In the genomic region with DNA sequence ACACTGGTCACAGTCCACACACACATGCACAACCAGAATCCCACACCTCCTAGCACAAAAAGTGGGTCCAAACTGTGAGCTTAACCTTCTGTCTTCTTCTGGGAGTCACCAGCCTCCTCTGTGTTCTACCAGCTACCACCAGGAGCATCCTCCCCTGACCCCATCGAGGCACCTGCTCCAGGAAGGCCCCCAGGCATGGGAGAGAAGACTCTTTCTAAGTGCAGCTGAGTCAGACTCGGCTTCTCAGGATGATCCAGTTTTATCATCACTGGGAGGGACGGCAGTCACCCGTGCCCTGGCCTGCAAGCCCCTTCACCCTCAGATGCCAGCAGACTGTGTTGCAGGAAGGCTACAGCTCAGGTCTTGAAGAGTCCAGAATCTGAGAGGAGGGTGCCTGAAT, we compare ENCODE assay signal across 18 cellular contexts. TPM values are rescaled to one million over a fixed set of nuclear protein-coding genes. Genes with fewer than 3 reads are reported as not detected.
DNase-seq lines count a peak whose midpoint lies in the region; ATAC-seq, FAIRE-seq and TF ChIP-seq lines count a peak whose summit lies in the region.
"Had no signal": no experiment of that assay in that cellular context is flagged by ENCODE, and none has a peak within 500 bp of the region (broad histone marks: within the 10 kb centered on the region; RNA-seq: fewer than 3 reads in every experiment).

No MANE protein-coding gene starts in this region.

- no peak for TF ChIP-seq EP300 in H1 (IDR thresholded peaks at IDR 0.05; ENCODE audit: borderline replicate concordance in 1 of 2, low read depth in 2 of 2, low read length in 2 of 2)

- H4K91ac ChIP-seq in H1 (replicated peaks; ENCODE audit: insufficient read length, low read length): no peak overlapping the region

- no peak for TF ChIP-seq POLR2A in H1 (IDR thresholded peaks at IDR 0.05; ENCODE audit: control extremely low read depth in 1 of 2, low read depth in 2 of 2, low read length in 2 of 2)
- no peak for TF ChIP-seq POLR2A in prostate gland (IDR thresholded peaks at IDR 0.05)

- H3K4ac ChIP-seq in H1 (replicated peaks; ENCODE audit: insufficient read length, low read depth, low read length): no peak overlapping the region

- no peak overlapping the region for H2AFZ ChIP-seq in H1 (ENCODE audit: low read length)

- H3K36me3 Mint-ChIP-seq in neural crest cell (ENCODE audit: low read depth): no peaks in the 10 kb centered on the region
- H3K36me3 Mint-ChIP-seq in progenitor cell of endocrine pancreas (ENCODE audit: insufficient read depth): no peaks in the 10 kb centered on the region

- H3K56ac ChIP-seq in H1 (replicated peaks; ENCODE audit: insufficient read length, low read depth, low read length): no peak overlapping the region

- no peak overlapping the region for H2BK20ac ChIP-seq in H1 (ENCODE audit: low read length)

- H3K27me3 Mint-ChIP-seq in neural crest cell (ENCODE audit: low read depth) (no peaks in the 10 kb centered on the region), progenitor cell of endocrine pancreas (peaks cover 3% of the 10 kb centered on the region)

- FAIRE-seq in H1 (lab: Jason Lieb, UNC): no peak

- no peaks in the 10 kb centered on the region for H4K20me1 ChIP-seq in H1 (replicated peaks in 1 of 2; ENCODE audit: control insufficient read depth in 1 of 2, insufficient read depth in 2 of 2, low read length in 2 of 2)

- CTCF ChIA-PET in Panc1 (lab: Charles Lee) (interaction anchor here (0.6 kb wide), 1 partner anchor 110 kb away, joined by 3 read pairs; no protein-coding TSS in a partner anchor), H1 (lab: Charles Lee; ENCODE audit: partially characterized antibody) (interaction anchor here (1.1 to 64.6 kb wide), 7 partner anchors 11 to 122 kb away, joined by 3 to 2442 read pairs (median 14); a partner anchor contains a TSS)

- peak overlapping the region; percentile 56; the same call in 1 of the 2 replicates for H2AK5ac ChIP-seq in H1 (ENCODE audit: low read depth, low read length)

- no peak overlapping the region for H3K27ac ChIP-seq in Panc1 (ENCODE audit: low read length)
- H3K27ac ChIP-seq in H1 (ENCODE audit: low read depth, low read length): no peak overlapping the region
- H3K27ac ChIP-seq in psoas muscle: no peak overlapping the region
- no peak overlapping the region for H3K27ac ChIP-seq in prostate gland
- H3K27ac ChIP-seq: Peyer's patch had no signal

- peak; percentile 19; the same call in 1 of the 2 replicates for ATAC-seq in Panc1
- no peak for ATAC-seq in psoas muscle

- H3K27ac Mint-ChIP-seq in neural crest cell (ENCODE audit: unreplicated experiment) (peak overlapping the region; percentile 57), progenitor cell of endocrine pancreas (no peak overlapping the region)
- H3K27ac Mint-ChIP-seq: HFFc6 had no signal

- intact Hi-C loops in Panc1 (cut with micrococcal nuclease; ENCODE audit: unreplicated experiment) (no loop called here), psoas muscle (cut with DNase I) (no loop called here), prostate gland (cut with DNase I) (no loop called here)

- H3K9me3 Mint-ChIP-seq in neural crest cell (no peaks in the 10 kb centered on the region), progenitor cell of endocrine pancreas (ENCODE audit: low read depth) (no peaks in the 10 kb centered on the region)
- H3K9me3 Mint-ChIP-seq: HFFc6 had no signal

- TF ChIP-seq RAD21 in H1 (IDR thresholded peaks at IDR 0.05 in 1 of 2, conservative IDR thresholded peaks at IDR 0.05 in 1 of 2; ENCODE audit: low read depth in 2 of 2, low read length in 2 of 2): no peak

- no peak overlapping the region for H3K4me2 ChIP-seq in H1 (ENCODE audit: insufficient read depth in 1 of 2, low read depth in 2 of 2, low read length in 2 of 2)
- H3K4me2 ChIP-seq: SK-N-SH had no signal

- H2BK5ac ChIP-seq in H1 (ENCODE audit: low read depth, low read length): no peak overlapping the region

- H3K4me1 Mint-ChIP-seq in neural crest cell (peaks cover 33% of the 10 kb centered on the region), progenitor cell of endocrine pancreas (ENCODE audit: low read depth) (peaks cover 22% of the 10 kb centered on the region)

- BruUV-seq in Panc1 (replicated peaks; lab: Mats Ljungman, UMichigan): no TSS peak

- H3K36me3 ChIP-seq in Panc1 (ENCODE audit: control insufficient read depth, insufficient read depth, low read length) (no peaks in the 10 kb centered on the region), H1 (ENCODE audit: control insufficient read depth in 2 of 4, insufficient read depth in 4 of 4, low read length in 3 of 4) (no peaks in the 10 kb centered on the region), psoas muscle (ENCODE audit: insufficient read depth in 1 of 2, low read depth in 1 of 2) (no peaks in the 10 kb centered on the region), prostate gland (no peaks in the 10 kb centered on the region)
- H3K36me3 ChIP-seq: Peyer's patch had no signal

- H3K79me2 ChIP-seq in H1 (ENCODE audit: control insufficient read depth in 1 of 2, insufficient read depth in 2 of 2, low read length in 2 of 2): no peaks in the 10 kb centered on the region

- TF ChIP-seq CTCF in Panc1 (IDR thresholded peaks at IDR 0.05) (no peak), H1 (IDR thresholded peaks at IDR 0.05; ENCODE audit: control extremely low read depth in 1 of 3, insufficient read depth in 1 of 3, low read depth in 1 of 3, low read length in 3 of 3) (no peak), neural crest cell (conservative IDR thresholded peaks at IDR 0.05) (no peak), psoas muscle (IDR thresholded peaks at IDR 0.05) (no peak), progenitor cell of endocrine pancreas (IDR thresholded peaks at IDR 0.05; ENCODE audit: unreplicated experiment) (no peak), prostate gland (IDR thresholded peaks at IDR 0.05) (no peak)

- H3K23me2 ChIP-seq in H1 (ENCODE audit: low read depth, low read length): no peaks in the 10 kb centered on the region

- H3K9me3 ChIP-seq in Panc1 (ENCODE audit: control insufficient read depth, insufficient read depth, low read depth, low read length) (no peaks in the 10 kb centered on the region), H1 (ENCODE audit: insufficient read depth in 2 of 2, low read depth in 1 of 2, low read length in 1 of 2) (no peaks in the 10 kb centered on the region), psoas muscle (no peaks in the 10 kb centered on the region), prostate gland (no peaks in the 10 kb centered on the region)
- H3K9me3 ChIP-seq: Peyer's patch, SK-N-SH had no signal

- H4K8ac ChIP-seq in H1 (ENCODE audit: extremely low read depth, insufficient read depth, low read length): no peak overlapping the region

- no peak overlapping the region for H3K9ac ChIP-seq in H1 (replicated peaks in 1 of 4; ENCODE audit: extremely low read depth in 1 of 4, low read depth in 3 of 4, low read length in 3 of 4)
- H3K9ac ChIP-seq: SK-N-SH had no signal

- H3K14ac ChIP-seq in H1 (ENCODE audit: insufficient read length): no peak overlapping the region

- no peak overlapping the region for H2BK15ac ChIP-seq in H1 (ENCODE audit: low read length)

- H3K4me3 ChIP-seq in Panc1 (ENCODE audit: low read depth in 2 of 2, low read length in 2 of 2): no peak overlapping the region
- H3K4me3 ChIP-seq in H1 (ENCODE audit: extremely low read depth in 1 of 4, insufficient read depth in 2 of 4, low read depth in 3 of 4, low read length in 4 of 4): no peak overlapping the region
- H3K4me3 ChIP-seq in psoas muscle: no peak overlapping the region
- H3K4me3 ChIP-seq in prostate gland: no peak overlapping the region
- H3K4me3 ChIP-seq: Peyer's patch had no signal

- 97% methylated on average over 4 of the region's 4 CpGs; no CpG with 5 or more reads in 1 of the 2 experiments for WGBS in H1 (ENCODE audit: extremely low coverage in 1 of 2, insufficient coverage in 1 of 2, insufficient read length in 1 of 2, insufficient replicate concordance in 2 of 2, low coverage in 1 of 2, low lambda C conversion rate in 2 of 2, missing lambda C conversion rate in 1 of 2), 2 experiments
- WGBS in psoas muscle, 3 donors: 87 to 92% (median 90%) methylated on average over 4 of the region's 4 CpGs
- WGBS in prostate gland: 80% methylated on average over 4 of the region's 4 CpGs

- no peak overlapping the region for H3K18ac ChIP-seq in H1 (ENCODE audit: extremely low read depth, low read length)

- H3K4me3 Mint-ChIP-seq in neural crest cell (no peak overlapping the region), progenitor cell of endocrine pancreas (ENCODE audit: low read depth) (no peak overlapping the region)
- H3K4me3 Mint-ChIP-seq: HFFc6 had no signal

- H3K79me1 ChIP-seq in H1 (ENCODE audit: low read depth, low read length): no peaks in the 10 kb centered on the region

- POLR2A ChIA-PET in Panc1 (lab: Charles Lee) (no interaction called here), H1 (lab: Charles Lee; ENCODE audit: partially characterized antibody) (interaction anchor here (0.8 to 1.8 kb wide), 10 partner anchors 9 to 172 kb away, joined by 3 to 7 read pairs (median 4); a partner anchor contains a TSS)

- in situ Hi-C loops in Panc1 (cut with HindIII; ENCODE audit: low pct_unique_long_range_greater_than_20kb, low sequenced_read_pairs): no loop called here

- H3K4me1 ChIP-seq in Panc1 (ENCODE audit: control insufficient read depth, insufficient read depth, low read length) (no peaks in the 10 kb centered on the region), H1 (replicated peaks in 1 of 4; ENCODE audit: control insufficient read depth in 3 of 4, insufficient read depth in 4 of 4, low read length in 3 of 4) (peaks cover 3 to 19% (median 11%) of the 10 kb centered on the region in 4 experiments), psoas muscle (peaks cover 46% of the 10 kb centered on the region), prostate gland (replicated peaks) (no peaks in the 10 kb centered on the region)

- DNase-seq in Panc1 (ENCODE audit: low read depth, low spot score): no peak
- DNase-seq in H1 (ENCODE audit: low read depth in 1 of 2, low spot score in 2 of 2): no peak
- no peak for DNase-seq in neural crest cell (ENCODE audit: low read depth, low spot score)
- DNase-seq in psoas muscle: no peak
- no peak for DNase-seq in progenitor cell of endocrine pancreas (ENCODE audit: low spot score, unreplicated experiment)
- no peak for DNase-seq in prostate gland (ENCODE audit: low spot score)
- DNase-seq in HPDE6-E6E7 (ENCODE audit: extremely low spot score): no peak
- DNase-seq: ACHN, C1 segment of cervical spinal cord, DMS79 treated with DMSO at 0.1 percent for 48 hours, HFFc6, NCI-H1105, NCI-H2081, NCI-H2171 treated with DMSO at 0.1 percent for 48 hours, Peyer's patch, SHP77 treated with DMSO at 0.1 percent for 48 hours, SK-N-SH had no signal

- no peak overlapping the region for H2BK120ac ChIP-seq in H1 (replicated peaks; ENCODE audit: low read depth, low read length)

- no peak overlapping the region for H2BK12ac ChIP-seq in H1 (ENCODE audit: low read depth, low read length)

- H3K23ac ChIP-seq in H1 (ENCODE audit: insufficient read length): no peak overlapping the region

- H3K27me3 ChIP-seq in Panc1 (ENCODE audit: control insufficient read depth, insufficient read depth, low read length) (no peaks in the 10 kb centered on the region), H1 (replicated peaks in 1 of 4; ENCODE audit: control insufficient read depth in 3 of 4, extremely low read depth in 1 of 4, insufficient read depth in 3 of 4, low read length in 3 of 4) (peaks cover 0 to 2% (median 0%) of the 10 kb centered on the region in 4 experiments; a peak in 1 of 7 replicates), psoas muscle (ENCODE audit: insufficient read depth in 3 of 3, low read length in 2 of 3) (no peaks in the 10 kb centered on the region), prostate gland (replicated peaks; ENCODE audit: insufficient read depth) (no peaks in the 10 kb centered on the region)
- H3K27me3 ChIP-seq: Peyer's patch had no signal

- no peak overlapping the region for H4K5ac ChIP-seq in H1 (ENCODE audit: insufficient read length, low read depth, low read length)

RNA-seq across cellular contexts. Expression of a gene that starts 7.9 kb away (rescaled TPM):
- not detected for total RNA-seq in Panc1 (2021; ENCODE audit: unreplicated experiment)
- polyA plus RNA-seq in Panc1 (2012; ENCODE audit: insufficient read length): not detected
- not detected in 2 replicates for total RNA-seq in H1 (2021; fragmentation: NEBNext Ultra II Directional; extraction: Animal tissue kit (Norgen Biotek cat#: 25700))
- not detected in 2 replicates for polyA plus RNA-seq in H1 (2011; rRNA removed)
- polyA plus RNA-seq in H1 (2011; cell fraction: cytosol; rRNA removed): not detected
- polyA plus RNA-seq in H1 (2011; cell fraction: nucleus; rRNA removed): not detected
- polyA plus RNA-seq in H1 (2012, experiment 1 of 2): not detected in 4 replicates
- polyA plus RNA-seq in H1 (2012, experiment 2 of 2): not detected
- polyA plus RNA-seq in H1 (2013, experiment 1 of 2): not detected
- not detected for polyA plus RNA-seq in H1 (2013, experiment 2 of 2)
- polyA minus RNA-seq in H1 (2011; rRNA and poly(A)+ RNA removed): 0.29 TPM in 1 of 2 replicates, not detected in the other
- polyA minus RNA-seq in H1 (2011; cell fraction: cytosol; rRNA and poly(A)+ RNA removed): not detected
- polyA minus RNA-seq in H1 (2011; cell fraction: nucleus; rRNA and poly(A)+ RNA removed): not detected
- not detected in 2 replicates for total RNA-seq in neural crest cell
- under 1 TPM in 2 of 4 donors, not detected in 2; 0.13 to 0.15 TPM for total RNA-seq in psoas muscle
- polyA plus RNA-seq in psoas muscle: under 1 TPM in 2 of 3 donors, not detected in 1; 0.25 to 0.82 TPM
- not detected in 2 replicates for total RNA-seq in progenitor cell of endocrine pancreas
- total RNA-seq in prostate gland: 1 to 10 TPM in 1 of 2 donors, not detected in 1; 1.0 TPM
- total RNA-seq: H4, Peyer's patch had no signal
- polyA plus RNA-seq: SK-N-SH had no signal

RNA-seq across cellular contexts. Expression of a gene that starts 25.5 kb away (rescaled TPM):
- 5.8 TPM for total RNA-seq in Panc1 (2021; ENCODE audit: unreplicated experiment)
- polyA plus RNA-seq in Panc1 (2012; ENCODE audit: insufficient read length): 2.5 TPM
- total RNA-seq in H1 (2021; fragmentation: NEBNext Ultra II Directional; extraction: Animal tissue kit (Norgen Biotek cat#: 25700)): 6.7 and 9.4 TPM in 2 replicates
- 5.0 and 5.2 TPM in 2 replicates for polyA plus RNA-seq in H1 (2011; rRNA removed)
- 6.0 TPM for polyA plus RNA-seq in H1 (2011; cell fraction: cytosol; rRNA removed)
- polyA plus RNA-seq in H1 (2011; cell fraction: nucleus; rRNA removed): 31.6 TPM
- polyA plus RNA-seq in H1 (2012, experiment 1 of 2): 4.1 to 5.7 TPM (median 5.2 TPM) in 4 replicates
- polyA plus RNA-seq in H1 (2012, experiment 2 of 2): 3.1 TPM
- 4.2 TPM for polyA plus RNA-seq in H1 (2013, experiment 1 of 2)
- 3.9 TPM for polyA plus RNA-seq in H1 (2013, experiment 2 of 2)
- 5.2 and 8.0 TPM in 2 replicates for polyA minus RNA-seq in H1 (2011; rRNA and poly(A)+ RNA removed)
- 1.8 TPM for polyA minus RNA-seq in H1 (2011; cell fraction: cytosol; rRNA and poly(A)+ RNA removed)
- polyA minus RNA-seq in H1 (2011; cell fraction: nucleus; rRNA and poly(A)+ RNA removed): 16.2 TPM
- total RNA-seq in neural crest cell: 0.89 and 1.4 TPM in 2 replicates
- total RNA-seq in psoas muscle: 10 to 100 TPM in 2 of 4 donors, 1 to 10 TPM in 2; 5.1 to 28.8 (median 11.7) TPM
- 10 to 100 TPM; 11.7 to 29.9 (median 15.0) TPM for polyA plus RNA-seq in psoas muscle
- 1.2 and 1.7 TPM in 2 replicates for total RNA-seq in progenitor cell of endocrine pancreas
- 10 to 100 TPM; 19.1 to 28.5 TPM for total RNA-seq in prostate gland

RNA-seq across cellular contexts. Expression of a gene that starts 27.3 kb away (rescaled TPM):
- total RNA-seq in Panc1 (2021; ENCODE audit: unreplicated experiment) (47.3 TPM), neural crest cell (45.2 and 49.4 TPM in 2 replicates), psoas muscle (10 to 100 TPM; 24.1 to 28.5 (median 27.4) TPM), progenitor cell of endocrine pancreas (36.4 and 39.8 TPM in 2 replicates), prostate gland (10 to 100 TPM; 15.0 to 26.5 TPM)
- polyA plus RNA-seq in Panc1 (2012; ENCODE audit: insufficient read length): 18.4 TPM
- total RNA-seq in H1 (2021; fragmentation: NEBNext Ultra II Directional; extraction: Animal tissue kit (Norgen Biotek cat#: 25700)): 49.6 and 60.5 TPM in 2 replicates
- polyA plus RNA-seq in H1 (2011; rRNA removed) (3.1 and 6.4 TPM in 2 replicates), psoas muscle (10 to 100 TPM; 18.8 to 43.2 (median 20.9) TPM)
- 10.7 TPM for polyA plus RNA-seq in H1 (2011; cell fraction: cytosol; rRNA removed)
- 2.6 TPM for polyA plus RNA-seq in H1 (2011; cell fraction: nucleus; rRNA removed)
- polyA plus RNA-seq in H1 (2012, experiment 1 of 2): 14.1 to 34.7 TPM (median 17.7 TPM) in 4 replicates
- 1.4 TPM for polyA plus RNA-seq in H1 (2012, experiment 2 of 2)
- polyA plus RNA-seq in H1 (2013, experiment 1 of 2): 34.2 TPM
- 34.5 TPM for polyA plus RNA-seq in H1 (2013, experiment 2 of 2)
- polyA minus RNA-seq in H1 (2011; rRNA and poly(A)+ RNA removed): 9.4 and 14.2 TPM in 2 replicates
- polyA minus RNA-seq in H1 (2011; cell fraction: cytosol; rRNA and poly(A)+ RNA removed): 7.8 TPM
- polyA minus RNA-seq in H1 (2011; cell fraction: nucleus; rRNA and poly(A)+ RNA removed): 25.2 TPM

RNA-seq across cellular contexts. Expression of a gene that starts 39.9 kb away (rescaled TPM):
- total RNA-seq in Panc1 (2021; ENCODE audit: unreplicated experiment): 32.0 TPM
- 27.4 TPM for polyA plus RNA-seq in Panc1 (2012; ENCODE audit: insufficient read length)
- 14.0 and 14.1 TPM in 2 replicates for total RNA-seq in H1 (2021; fragmentation: NEBNext Ultra II Directional; extraction: Animal tissue kit (Norgen Biotek cat#: 25700))
- polyA plus RNA-seq in H1 (2011; rRNA removed): 9.5 and 12.1 TPM in 2 replicates
- 9.6 TPM for polyA plus RNA-seq in H1 (2011; cell fraction: cytosol; rRNA removed)
- polyA plus RNA-seq in H1 (2011; cell fraction: nucleus; rRNA removed): 16.1 TPM
- polyA plus RNA-seq in H1 (2012, experiment 1 of 2): 8.3 to 11.4 TPM (median 10.2 TPM) in 4 replicates
- 8.6 TPM for polyA plus RNA-seq in H1 (2012, experiment 2 of 2)
- 9.4 TPM for polyA plus RNA-seq in H1 (2013, experiment 1 of 2)
- 10.8 TPM for polyA plus RNA-seq in H1 (2013, experiment 2 of 2)
- 7.2 and 7.3 TPM in 2 replicates for polyA minus RNA-seq in H1 (2011; rRNA and poly(A)+ RNA removed)
- polyA minus RNA-seq in H1 (2011; cell fraction: cytosol; rRNA and poly(A)+ RNA removed): 6.8 TPM
- polyA minus RNA-seq in H1 (2011; cell fraction: nucleus; rRNA and poly(A)+ RNA removed): 7.3 TPM
- total RNA-seq in neural crest cell: 11.6 and 13.0 TPM in 2 replicates
- 10 to 100 TPM; 21.8 to 28.7 (median 27.3) TPM for total RNA-seq in psoas muscle
- 10 to 100 TPM; 12.7 to 23.5 (median 19.6) TPM for polyA plus RNA-seq in psoas muscle
- 15.1 and 16.2 TPM in 2 replicates for total RNA-seq in progenitor cell of endocrine pancreas
- 10 to 100 TPM; 39.0 to 52.5 TPM for total RNA-seq in prostate gland
